Comparison of ENCODE assay signal across 23 cellular contexts in genomic region chr4:151204925-151205524, GRCh38.
DNase-seq lines count a peak whose midpoint lies in the region; ATAC-seq and TF ChIP-seq lines count a peak whose summit lies in the region.
"Had no signal": no experiment of that assay in that cellular context is flagged by ENCODE, and none has a peak within 500 bp of the region (broad histone marks: within the 10 kb centered on the region; RNA-seq: fewer than 3 reads in every experiment).

No MANE protein-coding gene starts in this region.

- no peaks in the 10 kb centered on the region for H3K9me3 ChIP-seq in right atrium auricular region
- H3K9me3 ChIP-seq: colonic mucosa had no signal

- intact Hi-C loops in Right ventricle myocardium inferior (cut with DNase I) = no loop called here

- no peak for DNase-seq in right atrium auricular region (ENCODE audit: low spot score)
- no peak for DNase-seq in Right ventricle myocardium inferior (ENCODE audit: missing footprints)
- DNase-seq in iris pigment epithelial cell (ENCODE audit: low read depth) = peak; percentile 64
- DNase-seq in HFFc6 = no peak
- DNase-seq in NCI-H524 treated with DMSO at 0.1 percent for 48 hours (lab: John Stamatoyannopoulos, UW) = no peak
- DNase-seq in central memory CD4-positive, alpha-beta T cell = no peak
- DNase-seq in NCI-H128 (lab: John Stamatoyannopoulos, UW; ENCODE audit: unreplicated experiment) = no peak
- DNase-seq: ACHN; activated CD8-positive, alpha-beta T cell treated with anti-CD3 and anti-CD28 coated beads for 36 hours; CD4-positive, CD25-positive, alpha-beta regulatory T cell; colonic mucosa; DMS79 treated with DMSO at 0.1 percent for 48 hours; erythroblast; hypothalamus; mesendoderm; NCI-H187; NCI-H524; nucleus accumbens; PC-3 had no signal

- no peak for ATAC-seq in Right ventricle myocardium inferior
- ATAC-seq: activated CD8-positive, alpha-beta T cell treated with anti-CD3 and anti-CD28 coated beads for 36 hours; PC-3; stimulated activated memory B cell treated with anti-CD40 and anti-IgM and Interleukin-4, amounts not matched to agents 10 μg/mL and 1 μg/mL and 100 μg/mL, for 72 hours had no signal

- H3K9me3 Mint-ChIP-seq in nephron = no peaks in the 10 kb centered on the region
- H3K9me3 Mint-ChIP-seq in HFFc6 = no peaks in the 10 kb centered on the region
- H3K9me3 Mint-ChIP-seq: activated CD8-positive, alpha-beta T cell treated with anti-CD3 and anti-CD28 coated beads for 36 hours; activated T-helper 1 cell treated with anti-CD3 and anti-CD28 coated beads, Interleukin-12 subunit alpha, Interleukin-12 subunit beta, Interleukin-2, Interleukin-4 antibody, amounts not matched to agents 30 ng/mL and 10 ng/mL and 1 ng/mL, durations not matched to agents 14 hours and 24 hours and 36 hours; CD4-positive, CD25-positive, alpha-beta regulatory T cell; stimulated activated memory B cell treated with anti-CD40 and anti-IgM and Interleukin-4, amounts not matched to agents 10 μg/mL and 1 μg/mL and 100 μg/mL, for 72 hours had no signal

- H3K4me3 Mint-ChIP-seq in nephron (no peak overlapping the region), HFFc6 (no peak overlapping the region)
- H3K4me3 Mint-ChIP-seq: activated CD8-positive, alpha-beta T cell treated with anti-CD3 and anti-CD28 coated beads for 36 hours; activated T-helper 1 cell treated with anti-CD3 and anti-CD28 coated beads, Interleukin-12 subunit alpha, Interleukin-12 subunit beta, Interleukin-2, Interleukin-4 antibody, amounts not matched to agents 30 ng/mL and 10 ng/mL and 1 ng/mL, durations not matched to agents 14 hours and 24 hours and 36 hours; CD4-positive, CD25-positive, alpha-beta regulatory T cell; stimulated activated memory B cell treated with anti-CD40 and anti-IgM and Interleukin-4, amounts not matched to agents 10 μg/mL and 1 μg/mL and 100 μg/mL, for 72 hours had no signal

- peaks cover 23% of the 10 kb centered on the region for H3K4me1 Mint-ChIP-seq in nephron
- H3K4me1 Mint-ChIP-seq in HFFc6 (ENCODE audit: low read depth) = peaks cover 33% of the 10 kb centered on the region
- H3K4me1 Mint-ChIP-seq: CD4-positive, CD25-positive, alpha-beta regulatory T cell; stimulated activated memory B cell treated with anti-CD40 and anti-IgM and Interleukin-4, amounts not matched to agents 10 μg/mL and 1 μg/mL and 100 μg/mL, for 72 hours had no signal

- no peaks in the 10 kb centered on the region for H3K27me3 ChIP-seq in right atrium auricular region
- H3K27me3 ChIP-seq: colonic mucosa had no signal

- TF ChIP-seq CTCF in right atrium auricular region (IDR thresholded peaks at IDR 0.05) (no peak), nephron (IDR thresholded peaks at IDR 0.05; ENCODE audit: unreplicated experiment in 3 of 3) (no peak), HFFc6 (IDR thresholded peaks at IDR 0.05) (no peak)

- peak overlapping the region; percentile 3 to 17 for H3K27ac ChIP-seq in right atrium auricular region
- H3K27ac ChIP-seq: colonic mucosa had no signal

- H3K36me3 ChIP-seq in right atrium auricular region = no peaks in the 10 kb centered on the region
- H3K36me3 ChIP-seq: colonic mucosa had no signal

- H3K27me3 Mint-ChIP-seq in nephron (ENCODE audit: low read depth) = no peaks in the 10 kb centered on the region
- H3K27me3 Mint-ChIP-seq in HFFc6 (ENCODE audit: insufficient read depth) = no peaks in the 10 kb centered on the region
- H3K27me3 Mint-ChIP-seq: activated CD8-positive, alpha-beta T cell treated with anti-CD3 and anti-CD28 coated beads for 36 hours; CD4-positive, CD25-positive, alpha-beta regulatory T cell; stimulated activated memory B cell treated with anti-CD40 and anti-IgM and Interleukin-4, amounts not matched to agents 10 μg/mL and 1 μg/mL and 100 μg/mL, for 72 hours had no signal

- H3K36me3 Mint-ChIP-seq in nephron (ENCODE audit: low read depth) (no peaks in the 10 kb centered on the region), HFFc6 (ENCODE audit: low read depth) (no peaks in the 10 kb centered on the region)
- H3K36me3 Mint-ChIP-seq: CD4-positive, CD25-positive, alpha-beta regulatory T cell; stimulated activated memory B cell treated with anti-CD40 and anti-IgM and Interleukin-4, amounts not matched to agents 10 μg/mL and 1 μg/mL and 100 μg/mL, for 72 hours had no signal

- peaks cover 0 to 76% of the 10 kb centered on the region in 2 donors for H3K4me1 ChIP-seq in right atrium auricular region
- H3K4me1 ChIP-seq: colonic mucosa had no signal

- H3K4me3 ChIP-seq in right atrium auricular region = no peak overlapping the region
- H3K4me3 ChIP-seq: colonic mucosa, smooth muscle cell had no signal

- H3K27ac Mint-ChIP-seq in nephron (peak overlapping the region; percentile 52 to 69 (median 56)), HFFc6 (no peak overlapping the region)
- H3K27ac Mint-ChIP-seq: activated CD8-positive, alpha-beta T cell treated with anti-CD3 and anti-CD28 coated beads for 36 hours; activated T-helper 1 cell treated with anti-CD3 and anti-CD28 coated beads, Interleukin-12 subunit alpha, Interleukin-12 subunit beta, Interleukin-2, Interleukin-4 antibody, amounts not matched to agents 30 ng/mL and 10 ng/mL and 1 ng/mL, durations not matched to agents 14 hours and 24 hours and 36 hours; CD4-positive, CD25-positive, alpha-beta regulatory T cell; stimulated activated memory B cell treated with anti-CD40 and anti-IgM and Interleukin-4, amounts not matched to agents 10 μg/mL and 1 μg/mL and 100 μg/mL, for 72 hours had no signal
